8 cellular contexts compared by ENCODE assay signal in genomic region chr1:154546264-154547043, GRCh38.
DNase-seq lines count a peak whose midpoint lies in the region; ATAC-seq lines count a peak whose summit lies in the region.

No MANE protein-coding gene starts in this region.

- ATAC-seq in GM19023 (IDR thresholded peaks at IDR 0.05; ENCODE audit: unreplicated experiment) = no peak

- DNase-seq in DMS79 (lab: John Stamatoyannopoulos, UW) (peak; percentile 16), DMS79 treated with DMSO at 0.1 percent for 48 hours (lab: John Stamatoyannopoulos, UW) (no peak), NCI-H2029 treated with DMSO at 0.1 percent for 48 hours (lab: John Stamatoyannopoulos, UW) (peak; percentile 30), T-helper 2 cell (peak in 4 of 5 experiments; percentile 25 to 57 (median 32)), astrocyte of the hippocampus (ENCODE audit: low read depth, low spot score) (peak; percentile 78), iPS-NIHi11 (ENCODE audit: low spot score) (peak; percentile 90)
- peak; percentile 44 to 52 for DNase-seq in stimulated activated CD4-positive, alpha-beta T cell treated with anti-CD3 and anti-CD28 coated beads, Interleukin-15, amount 100 ng/mL, for 48 hours (ENCODE audit: low read depth in 2 of 2)
